In the genomic region with DNA sequence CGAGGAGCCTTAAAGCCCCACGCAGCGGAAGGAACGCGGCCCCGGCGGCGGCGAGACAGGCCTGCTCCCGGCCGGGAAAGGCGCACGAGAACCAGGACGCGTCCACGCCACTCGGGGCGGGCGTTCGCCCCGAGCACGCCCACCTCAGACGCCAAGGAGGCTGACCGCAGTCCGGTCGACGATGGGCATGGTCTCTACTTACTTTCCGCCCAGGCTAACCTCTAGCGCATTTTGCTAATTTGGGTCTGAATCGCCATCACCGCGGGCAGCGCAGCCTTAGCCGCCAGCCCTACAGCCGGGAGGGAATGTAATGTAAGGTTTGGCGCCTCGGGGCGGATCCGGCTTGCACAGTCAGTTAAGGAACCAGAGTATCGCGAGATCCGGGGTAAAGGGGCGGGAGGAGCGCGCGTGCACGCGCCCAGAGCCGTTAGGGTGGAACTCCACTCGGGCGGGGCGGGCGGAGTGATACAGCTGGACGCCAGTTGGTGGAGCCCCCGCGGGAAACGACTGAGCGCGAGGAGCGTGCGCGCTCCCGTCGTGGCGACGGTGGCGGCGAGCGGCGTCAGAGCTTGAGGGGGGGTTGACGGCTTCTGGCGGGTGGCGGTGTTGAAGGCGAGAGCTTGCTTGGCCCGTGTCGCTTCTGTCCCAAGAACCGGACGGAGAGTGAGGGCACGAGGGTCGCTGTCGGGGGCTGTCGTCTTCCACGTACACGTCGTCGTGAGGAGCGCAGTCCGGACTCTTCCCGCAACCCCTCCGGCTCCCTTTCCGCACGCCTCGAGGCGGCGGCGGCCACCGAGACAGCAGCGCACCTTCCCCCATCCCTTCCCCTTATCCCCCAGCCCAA, we compare ENCODE assay signal across 1 cellular context.
A peak's percentile ranks its signal among the peaks of the same experiment; 100 is the strongest.
TF ChIP-seq lines count a peak whose summit lies in the region.

TSS of gene LUC7L2 (plus strand) at position 529 of the 844 bp plus-strand sequence. CDS start 368 bp downstream, outside the sequence.

TF ChIP-seq in HEK293, 187 proteins besides CTCF, POLR2A, EP300 and RAD21 (continued from another document and continues in another):
- TF ChIP-seq ZNF488 (tag by site-specific recombination; IDR thresholded peaks at IDR 0.05): no peak
- no peak for TF ChIP-seq ZNF266 (tag by site-specific recombination; IDR thresholded peaks at IDR 0.05; ENCODE audit: low read depth)
- TF ChIP-seq, protein P1, sequence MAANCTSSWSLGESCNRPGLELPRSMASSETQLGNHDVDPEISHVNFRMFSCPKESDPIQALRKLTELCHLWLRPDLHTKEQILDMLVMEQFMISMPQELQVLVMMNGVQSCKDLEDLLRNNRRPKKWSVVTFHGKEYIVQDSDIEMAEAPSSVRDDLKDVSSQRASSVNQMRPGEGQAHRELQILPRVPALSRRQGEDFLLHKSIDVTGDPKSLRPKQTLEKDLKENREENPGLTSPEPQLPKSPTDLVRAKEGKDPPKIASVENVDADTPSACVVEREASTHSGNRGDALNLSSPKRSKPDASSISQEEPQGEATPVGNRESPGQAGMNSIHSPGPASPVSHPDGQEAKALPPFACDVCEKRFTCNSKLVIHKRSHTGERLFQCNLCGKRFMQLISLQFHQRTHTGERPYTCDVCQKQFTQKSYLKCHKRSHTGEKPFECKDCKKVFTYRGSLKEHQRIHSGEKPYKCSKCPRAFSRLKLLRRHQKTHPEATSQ (tag by site-specific recombination; IDR thresholded peaks at IDR 0.05): peak; percentile 85
- TF ChIP-seq GLI2 (tag by site-specific recombination; IDR thresholded peaks at IDR 0.05; ENCODE audit: borderline replicate concordance, low read depth): no peak
- TF ChIP-seq ZNF335 (tag by site-specific recombination; conservative IDR thresholded peaks at IDR 0.05): peak; percentile 88
- TF ChIP-seq KLF1 (tag by site-specific recombination; IDR thresholded peaks at IDR 0.05): peak; percentile 79
- TF ChIP-seq ZNF518A (tag by site-specific recombination; conservative IDR thresholded peaks at IDR 0.05; ENCODE audit: low read depth): no peak
- TF ChIP-seq IKZF3 (tag by site-specific recombination; IDR thresholded peaks at IDR 0.05): 0 out of 2 replicates have a peak, but pooled peaks have one; percentile 49
- TF ChIP-seq ZNF138 (tag by site-specific recombination; IDR thresholded peaks at IDR 0.05; ENCODE audit: borderline replicate concordance): no peak
- peak; percentile 33 for TF ChIP-seq REST (tag by site-specific recombination; IDR thresholded peaks at IDR 0.05)
- no peak for TF ChIP-seq ZNF701 (tag by site-specific recombination; IDR thresholded peaks at IDR 0.05)
- no peak for TF ChIP-seq ZNF776 (tag by site-specific recombination; IDR thresholded peaks at IDR 0.05; ENCODE audit: borderline replicate concordance)
- TF ChIP-seq, protein P2, sequence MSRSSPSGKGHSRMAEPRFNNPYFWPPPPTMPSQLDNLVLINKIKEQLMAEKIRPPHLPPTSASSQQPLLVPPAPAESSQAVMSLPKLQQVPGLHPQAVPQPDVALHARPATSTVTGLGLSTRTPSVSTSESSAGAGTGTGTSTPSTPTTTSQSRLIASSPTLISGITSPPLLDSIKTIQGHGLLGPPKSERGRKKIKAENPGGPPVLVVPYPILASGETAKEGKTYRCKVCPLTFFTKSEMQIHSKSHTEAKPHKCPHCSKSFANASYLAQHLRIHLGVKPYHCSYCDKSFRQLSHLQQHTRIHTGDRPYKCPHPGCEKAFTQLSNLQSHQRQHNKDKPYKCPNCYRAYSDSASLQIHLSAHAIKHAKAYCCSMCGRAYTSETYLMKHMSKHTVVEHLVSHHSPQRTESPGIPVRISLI (tag by site-specific recombination; IDR thresholded peaks at IDR 0.05): no peak
- TF ChIP-seq ZNF2 (tag by site-specific recombination; IDR thresholded peaks at IDR 0.05): peak; percentile 89
- TF ChIP-seq ZNF548 (tag by site-specific recombination; IDR thresholded peaks at IDR 0.05): no peak; the same call in 1 of the 2 replicates
- TF ChIP-seq ZNF23 (tag by site-specific recombination; IDR thresholded peaks at IDR 0.05; ENCODE audit: borderline replicate concordance): no peak; the same call in 1 of the 2 replicates
- no peak for TF ChIP-seq ZNF626 (tag by site-specific recombination; IDR thresholded peaks at IDR 0.05)
- TF ChIP-seq ZFP37 (tag by site-specific recombination; IDR thresholded peaks at IDR 0.05): peak; percentile 93
- TF ChIP-seq ZNF280C (tag by site-specific recombination; IDR thresholded peaks at IDR 0.05): no peak
- TF ChIP-seq ZBTB11 (tag by site-specific recombination; conservative IDR thresholded peaks at IDR 0.05; ENCODE audit: low read depth): 0 out of 2 replicates have a peak, but pooled peaks have one; percentile 12
- TF ChIP-seq ZNF707 (tag by site-specific recombination; IDR thresholded peaks at IDR 0.05): no peak
- TF ChIP-seq ZNF664 (tag by site-specific recombination; IDR thresholded peaks at IDR 0.05): no peak; the same call in 1 of the 2 replicates
- TF ChIP-seq ZNF830 (tag by site-specific recombination; IDR thresholded peaks at IDR 0.05; ENCODE audit: low read depth): no peak
- no peak for TF ChIP-seq ZNF248 (tag by site-specific recombination; IDR thresholded peaks at IDR 0.05)
- TF ChIP-seq ZNF837 (tag by site-specific recombination; IDR thresholded peaks at IDR 0.05): no peak
- peak; percentile 59; the same call in 1 of the 2 replicates for TF ChIP-seq ZNF341 (tag by site-specific recombination; IDR thresholded peaks at IDR 0.05; ENCODE audit: low read depth)
- TF ChIP-seq SCRT1 (tag by site-specific recombination; IDR thresholded peaks at IDR 0.05; ENCODE audit: borderline replicate concordance): no peak
- TF ChIP-seq ZFP69B (tag by site-specific recombination; IDR thresholded peaks at IDR 0.05): peak; percentile 14; the same call in 1 of the 2 replicates
- TF ChIP-seq ZNF324 (tag by site-specific recombination; IDR thresholded peaks at IDR 0.05): no peak; the same call in 1 of the 2 replicates
- TF ChIP-seq EGR2 (tag by site-specific recombination; IDR thresholded peaks at IDR 0.05; ENCODE audit: low read depth): no peak
- TF ChIP-seq ZNF768 (tag by site-specific recombination; IDR thresholded peaks at IDR 0.05): no peak
- TF ChIP-seq, protein P3, sequence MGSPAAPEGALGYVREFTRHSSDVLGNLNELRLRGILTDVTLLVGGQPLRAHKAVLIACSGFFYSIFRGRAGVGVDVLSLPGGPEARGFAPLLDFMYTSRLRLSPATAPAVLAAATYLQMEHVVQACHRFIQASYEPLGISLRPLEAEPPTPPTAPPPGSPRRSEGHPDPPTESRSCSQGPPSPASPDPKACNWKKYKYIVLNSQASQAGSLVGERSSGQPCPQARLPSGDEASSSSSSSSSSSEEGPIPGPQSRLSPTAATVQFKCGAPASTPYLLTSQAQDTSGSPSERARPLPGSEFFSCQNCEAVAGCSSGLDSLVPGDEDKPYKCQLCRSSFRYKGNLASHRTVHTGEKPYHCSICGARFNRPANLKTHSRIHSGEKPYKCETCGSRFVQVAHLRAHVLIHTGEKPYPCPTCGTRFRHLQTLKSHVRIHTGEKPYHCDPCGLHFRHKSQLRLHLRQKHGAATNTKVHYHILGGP (tag by site-specific recombination; IDR thresholded peaks at IDR 0.05): no peak
- peak; percentile 75; the same call in 1 of the 2 replicates for TF ChIP-seq HOXC10 (CRISPR knock-in tag; IDR thresholded peaks at IDR 0.05)
